Comparison of ENCODE assay signal across 26 cellular contexts in the genomic region with DNA sequence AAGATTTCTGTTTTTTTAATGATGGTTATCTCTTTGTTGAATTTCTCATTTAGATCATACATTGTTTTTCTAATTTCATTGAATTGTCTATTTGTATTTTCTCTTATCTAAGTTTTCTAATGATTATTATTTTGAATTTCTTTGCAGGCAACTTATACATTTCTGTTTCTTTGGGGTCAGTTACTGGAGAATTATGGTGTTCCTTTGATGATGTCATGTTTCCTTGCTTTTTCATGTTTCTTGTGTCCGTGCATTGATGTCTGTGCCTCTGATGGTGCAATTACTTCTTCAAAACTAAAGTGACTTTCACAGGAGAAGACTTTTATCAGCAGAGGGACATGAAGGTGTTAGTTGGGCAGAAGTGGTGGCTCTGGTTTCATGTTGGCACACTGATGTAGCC.
"Had no signal": no experiment of that assay in that cellular context is flagged by ENCODE, and none has a peak within 500 bp of the region (broad histone marks: within the 10 kb centered on the region; RNA-seq: fewer than 3 reads in every experiment).

No MANE protein-coding gene starts in this region.

- H3K4me3 ChIP-seq: colonic mucosa, coronary artery, dorsolateral prefrontal cortex, esophagus muscularis mucosa, esophagus squamous epithelium, gastrocnemius medialis, gastroesophageal sphincter, heart left ventricle, heart right ventricle had no signal

- DNase-seq: colonic mucosa; cortex of kidney; dermis blood vessel endothelial cell; dorsolateral prefrontal cortex; effector CD4-positive, alpha-beta T cell; effector CD8-positive, alpha-beta T cell; effector memory CD4-positive, alpha-beta T cell; effector memory CD8-positive, alpha-beta T cell; endodermal cell; erythroblast; esophagus squamous epithelium; foreskin fibroblast; foreskin keratinocyte; foreskin melanocyte; gastrocnemius medialis; glutamatergic neuron; head of caudate nucleus; heart left ventricle; heart right ventricle had no signal

- H3K9me3 ChIP-seq: colonic mucosa had no signal

- H3K36me3 ChIP-seq: colonic mucosa, esophagus muscularis mucosa, esophagus squamous epithelium, gastrocnemius medialis, gastroesophageal sphincter, heart left ventricle, heart right ventricle had no signal

- H3K4me1 ChIP-seq: colonic mucosa, esophagus muscularis mucosa, foreskin keratinocyte, gastrocnemius medialis, gastroesophageal sphincter, heart left ventricle, heart right ventricle had no signal

- H3K27ac ChIP-seq: colonic mucosa, coronary artery, dorsolateral prefrontal cortex, epithelial cell of prostate, esophagus muscularis mucosa, esophagus squamous epithelium, foreskin keratinocyte, gastrocnemius medialis, gastroesophageal sphincter, heart left ventricle, heart right ventricle had no signal

- ATAC-seq: effector memory CD8-positive, alpha-beta T cell; foreskin keratinocyte; gastrocnemius medialis; gastroesophageal sphincter; heart left ventricle; heart right ventricle had no signal

- H3K27me3 ChIP-seq: colonic mucosa, dorsolateral prefrontal cortex, esophagus muscularis mucosa, esophagus squamous epithelium, foreskin keratinocyte, gastrocnemius medialis, heart left ventricle had no signal

- FAIRE-seq: colon, endometrium, endothelial cell of umbilical vein had no signal
